1 cellular context compared by ENCODE assay signal in the genomic region with DNA sequence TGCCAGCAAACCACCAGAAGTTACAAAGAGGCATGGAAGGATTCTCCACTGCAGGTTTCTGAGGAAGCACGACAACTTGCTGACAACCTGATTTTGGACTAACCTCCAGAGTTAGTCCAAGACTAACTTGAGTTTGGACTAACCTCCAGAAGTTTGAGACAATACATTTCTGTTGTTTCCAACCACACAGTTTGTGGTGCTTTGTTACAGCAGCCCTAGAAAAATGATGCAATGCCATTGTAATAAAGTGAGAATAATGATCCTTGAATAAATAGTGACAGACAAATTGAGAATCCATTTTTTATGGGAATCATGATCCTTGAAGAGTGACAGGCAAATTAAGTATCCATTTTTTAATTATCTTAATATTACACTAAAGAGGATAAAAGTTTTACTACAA.
TF ChIP-seq lines count a peak whose summit lies in the region.

No MANE protein-coding gene starts in this region.

TF ChIP-seq in GM23338, 12 proteins besides CTCF, POLR2A, EP300 and RAD21 (continued from another document):
- TF ChIP-seq, protein P1, sequence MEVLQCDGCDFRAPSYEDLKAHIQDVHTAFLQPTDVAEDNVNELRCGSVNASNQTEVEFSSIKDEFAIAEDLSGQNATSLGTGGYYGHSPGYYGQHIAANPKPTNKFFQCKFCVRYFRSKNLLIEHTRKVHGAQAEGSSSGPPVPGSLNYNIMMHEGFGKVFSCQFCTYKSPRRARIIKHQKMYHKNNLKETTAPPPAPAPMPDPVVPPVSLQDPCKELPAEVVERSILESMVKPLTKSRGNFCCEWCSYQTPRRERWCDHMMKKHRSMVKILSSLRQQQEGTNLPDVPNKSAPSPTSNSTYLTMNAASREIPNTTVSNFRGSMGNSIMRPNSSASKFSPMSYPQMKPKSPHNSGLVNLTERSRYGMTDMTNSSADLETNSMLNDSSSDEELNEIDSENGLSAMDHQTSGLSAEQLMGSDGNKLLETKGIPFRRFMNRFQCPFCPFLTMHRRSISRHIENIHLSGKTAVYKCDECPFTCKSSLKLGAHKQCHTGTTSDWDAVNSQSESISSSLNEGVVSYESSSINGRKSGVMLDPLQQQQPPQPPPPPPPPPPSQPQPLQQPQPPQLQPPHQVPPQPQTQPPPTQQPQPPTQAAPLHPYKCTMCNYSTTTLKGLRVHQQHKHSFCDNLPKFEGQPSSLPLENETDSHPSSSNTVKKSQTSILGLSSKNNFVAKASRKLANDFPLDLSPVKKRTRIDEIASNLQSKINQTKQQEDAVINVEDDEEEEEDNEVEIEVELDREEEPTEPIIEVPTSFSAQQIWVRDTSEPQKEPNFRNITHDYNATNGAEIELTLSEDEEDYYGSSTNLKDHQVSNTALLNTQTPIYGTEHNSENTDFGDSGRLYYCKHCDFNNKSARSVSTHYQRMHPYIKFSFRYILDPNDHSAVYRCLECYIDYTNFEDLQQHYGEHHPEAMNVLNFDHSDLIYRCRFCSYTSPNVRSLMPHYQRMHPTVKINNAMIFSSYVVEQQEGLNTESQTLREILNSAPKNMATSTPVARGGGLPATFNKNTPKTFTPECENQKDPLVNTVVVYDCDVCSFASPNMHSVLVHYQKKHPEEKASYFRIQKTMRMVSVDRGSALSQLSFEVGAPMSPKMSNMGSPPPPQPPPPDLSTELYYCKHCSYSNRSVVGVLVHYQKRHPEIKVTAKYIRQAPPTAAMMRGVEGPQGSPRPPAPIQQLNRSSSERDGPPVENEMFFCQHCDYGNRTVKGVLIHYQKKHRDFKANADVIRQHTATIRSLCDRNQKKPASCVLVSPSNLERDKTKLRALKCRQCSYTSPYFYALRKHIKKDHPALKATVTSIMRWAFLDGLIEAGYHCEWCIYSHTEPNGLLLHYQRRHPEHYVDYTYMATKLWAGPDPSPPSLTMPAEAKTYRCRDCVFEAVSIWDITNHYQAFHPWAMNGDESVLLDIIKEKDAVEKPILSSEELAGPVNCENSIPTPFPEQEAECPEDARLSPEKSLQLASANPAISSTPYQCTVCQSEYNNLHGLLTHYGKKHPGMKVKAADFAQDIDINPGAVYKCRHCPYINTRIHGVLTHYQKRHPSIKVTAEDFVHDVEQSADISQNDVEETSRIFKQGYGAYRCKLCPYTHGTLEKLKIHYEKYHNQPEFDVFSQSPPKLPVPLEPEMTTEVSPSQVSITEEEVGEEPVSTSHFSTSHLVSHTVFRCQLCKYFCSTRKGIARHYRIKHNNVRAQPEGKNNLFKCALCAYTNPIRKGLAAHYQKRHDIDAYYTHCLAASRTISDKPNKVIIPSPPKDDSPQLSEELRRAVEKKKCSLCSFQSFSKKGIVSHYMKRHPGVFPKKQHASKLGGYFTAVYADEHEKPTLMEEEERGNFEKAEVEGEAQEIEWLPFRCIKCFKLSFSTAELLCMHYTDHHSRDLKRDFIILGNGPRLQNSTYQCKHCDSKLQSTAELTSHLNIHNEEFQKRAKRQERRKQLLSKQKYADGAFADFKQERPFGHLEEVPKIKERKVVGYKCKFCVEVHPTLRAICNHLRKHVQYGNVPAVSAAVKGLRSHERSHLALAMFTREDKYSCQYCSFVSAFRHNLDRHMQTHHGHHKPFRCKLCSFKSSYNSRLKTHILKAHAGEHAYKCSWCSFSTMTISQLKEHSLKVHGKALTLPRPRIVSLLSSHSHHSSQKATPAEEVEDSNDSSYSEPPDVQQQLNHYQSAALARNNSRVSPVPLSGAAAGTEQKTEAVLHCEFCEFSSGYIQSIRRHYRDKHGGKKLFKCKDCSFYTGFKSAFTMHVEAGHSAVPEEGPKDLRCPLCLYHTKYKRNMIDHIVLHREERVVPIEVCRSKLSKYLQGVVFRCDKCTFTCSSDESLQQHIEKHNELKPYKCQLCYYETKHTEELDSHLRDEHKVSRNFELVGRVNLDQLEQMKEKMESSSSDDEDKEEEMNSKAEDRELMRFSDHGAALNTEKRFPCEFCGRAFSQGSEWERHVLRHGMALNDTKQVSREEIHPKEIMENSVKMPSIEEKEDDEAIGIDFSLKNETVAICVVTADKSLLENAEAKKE (CRISPR knock-in tag; IDR thresholded peaks at IDR 0.05), result no peak
- TF ChIP-seq EZH2phosphoT487 (IDR thresholded peaks at IDR 0.05; ENCODE audit: unreplicated experiment) (no peak), EZH2 (IDR thresholded peaks at IDR 0.05; ENCODE audit: low read depth, unreplicated experiment) (no peak), NANOG (IDR thresholded peaks at IDR 0.05; ENCODE audit: borderline replicate concordance) (no peak), STAT1 (IDR thresholded peaks at IDR 0.05; ENCODE audit: unreplicated experiment) (no peak), POLR2AphosphoS5 (IDR thresholded peaks at IDR 0.05; ENCODE audit: low read depth) (no peak), ZNF114 (CRISPR knock-in tag; IDR thresholded peaks at IDR 0.05) (no peak), ZNF331 (CRISPR knock-in tag; IDR thresholded peaks at IDR 0.05; ENCODE audit: low read depth) (no peak), JUNB (IDR thresholded peaks at IDR 0.05; ENCODE audit: unreplicated experiment) (no peak)
- TF ChIP-seq, protein P2, sequence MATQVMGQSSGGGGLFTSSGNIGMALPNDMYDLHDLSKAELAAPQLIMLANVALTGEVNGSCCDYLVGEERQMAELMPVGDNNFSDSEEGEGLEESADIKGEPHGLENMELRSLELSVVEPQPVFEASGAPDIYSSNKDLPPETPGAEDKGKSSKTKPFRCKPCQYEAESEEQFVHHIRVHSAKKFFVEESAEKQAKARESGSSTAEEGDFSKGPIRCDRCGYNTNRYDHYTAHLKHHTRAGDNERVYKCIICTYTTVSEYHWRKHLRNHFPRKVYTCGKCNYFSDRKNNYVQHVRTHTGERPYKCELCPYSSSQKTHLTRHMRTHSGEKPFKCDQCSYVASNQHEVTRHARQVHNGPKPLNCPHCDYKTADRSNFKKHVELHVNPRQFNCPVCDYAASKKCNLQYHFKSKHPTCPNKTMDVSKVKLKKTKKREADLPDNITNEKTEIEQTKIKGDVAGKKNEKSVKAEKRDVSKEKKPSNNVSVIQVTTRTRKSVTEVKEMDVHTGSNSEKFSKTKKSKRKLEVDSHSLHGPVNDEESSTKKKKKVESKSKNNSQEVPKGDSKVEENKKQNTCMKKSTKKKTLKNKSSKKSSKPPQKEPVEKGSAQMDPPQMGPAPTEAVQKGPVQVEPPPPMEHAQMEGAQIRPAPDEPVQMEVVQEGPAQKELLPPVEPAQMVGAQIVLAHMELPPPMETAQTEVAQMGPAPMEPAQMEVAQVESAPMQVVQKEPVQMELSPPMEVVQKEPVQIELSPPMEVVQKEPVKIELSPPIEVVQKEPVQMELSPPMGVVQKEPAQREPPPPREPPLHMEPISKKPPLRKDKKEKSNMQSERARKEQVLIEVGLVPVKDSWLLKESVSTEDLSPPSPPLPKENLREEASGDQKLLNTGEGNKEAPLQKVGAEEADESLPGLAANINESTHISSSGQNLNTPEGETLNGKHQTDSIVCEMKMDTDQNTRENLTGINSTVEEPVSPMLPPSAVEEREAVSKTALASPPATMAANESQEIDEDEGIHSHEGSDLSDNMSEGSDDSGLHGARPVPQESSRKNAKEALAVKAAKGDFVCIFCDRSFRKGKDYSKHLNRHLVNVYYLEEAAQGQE (IDR thresholded peaks at IDR 0.05; ENCODE audit: unreplicated experiment), result no peak
- TF ChIP-seq, protein P3, sequence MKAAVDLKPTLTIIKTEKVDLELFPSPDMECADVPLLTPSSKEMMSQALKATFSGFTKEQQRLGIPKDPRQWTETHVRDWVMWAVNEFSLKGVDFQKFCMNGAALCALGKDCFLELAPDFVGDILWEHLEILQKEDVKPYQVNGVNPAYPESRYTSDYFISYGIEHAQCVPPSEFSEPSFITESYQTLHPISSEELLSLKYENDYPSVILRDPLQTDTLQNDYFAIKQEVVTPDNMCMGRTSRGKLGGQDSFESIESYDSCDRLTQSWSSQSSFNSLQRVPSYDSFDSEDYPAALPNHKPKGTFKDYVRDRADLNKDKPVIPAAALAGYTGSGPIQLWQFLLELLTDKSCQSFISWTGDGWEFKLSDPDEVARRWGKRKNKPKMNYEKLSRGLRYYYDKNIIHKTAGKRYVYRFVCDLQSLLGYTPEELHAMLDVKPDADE (IDR thresholded peaks at IDR 0.05), result no peak
